ENCODE assay signal across 8 cellular contexts in the genomic region with DNA sequence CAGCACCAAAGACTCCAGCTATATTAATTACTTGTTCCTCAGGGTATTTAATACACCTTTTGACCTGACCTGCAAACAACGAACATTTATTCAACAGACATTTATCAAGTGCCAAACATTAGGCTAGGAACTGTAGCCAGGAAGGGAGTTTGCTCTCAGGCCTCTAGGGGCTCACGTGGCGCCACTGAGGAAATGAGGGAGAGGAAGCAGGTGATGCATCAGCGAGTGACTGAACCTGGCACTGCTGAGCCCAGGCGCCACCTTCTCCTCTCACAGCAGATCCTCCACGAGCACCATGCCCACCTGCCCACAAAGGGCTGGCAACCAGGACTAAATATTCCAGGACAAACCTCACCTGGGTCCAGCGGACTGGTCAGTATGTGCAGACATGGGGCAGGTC. TPM values are rescaled to one million over a fixed set of nuclear protein-coding genes. Genes with fewer than 3 reads are reported as not detected.
DNase-seq lines count a peak whose midpoint lies in the region; ATAC-seq and TF ChIP-seq lines count a peak whose summit lies in the region.

No MANE protein-coding gene starts in this region.

- TF ChIP-seq POLR2A in thyroid gland (IDR thresholded peaks at IDR 0.05): no peak

- intact Hi-C loops in thyroid gland (cut with DNase I) (no loop called here), head of caudate nucleus (cut with DNase I) (no loop called here), aorta (cut with DNase I) (loop anchor here in 1 of 2 donors (2.0 kb wide), 1 partner anchor 50 kb away; a partner anchor contains a TSS)

- ATAC-seq in GM21381 (IDR thresholded peaks at IDR 0.05; ENCODE audit: unreplicated experiment) (peak; percentile 62), foreskin keratinocyte (peak; percentile 87), aorta (ENCODE audit: low FRiP score) (no peak), HG03196 (IDR thresholded peaks at IDR 0.05; ENCODE audit: unreplicated experiment) (no peak)

- H3K4me1 ChIP-seq in foreskin keratinocyte (no peaks in the 10 kb centered on the region), thyroid gland (peaks cover 12 to 24% of the 10 kb centered on the region in 2 donors), aorta (ENCODE audit: control insufficient read depth in 1 of 2, insufficient read depth in 2 of 2, low read length in 2 of 2) (no peaks in the 10 kb centered on the region)

- H3K9me3 ChIP-seq in thyroid gland (no peaks in the 10 kb centered on the region), aorta (ENCODE audit: control insufficient read depth, low read length) (no peaks in the 10 kb centered on the region)

- H3K27ac ChIP-seq in foreskin keratinocyte (no peak overlapping the region), thyroid gland (no peak overlapping the region), aorta (ENCODE audit: low read depth in 1 of 2, low read length in 2 of 2) (no peak overlapping the region)

- WGBS in thyroid gland, 2 donors: 70 to 76% methylated on average over 5 to 7 of the region's 7 CpGs
- 77 to 78% methylated on average over 7 of the region's 7 CpGs for WGBS in aorta, 2 donors

- H3K27me3 ChIP-seq in foreskin keratinocyte (no peaks in the 10 kb centered on the region), thyroid gland (no peaks in the 10 kb centered on the region), aorta (ENCODE audit: control insufficient read depth in 1 of 2, insufficient read depth in 2 of 2, low read length in 1 of 2) (no peaks in the 10 kb centered on the region)

- H3K4me3 ChIP-seq in thyroid gland (replicated peaks in 1 of 3) (no peak overlapping the region), aorta (ENCODE audit: low read length in 2 of 2) (no peak overlapping the region)

- TF ChIP-seq CTCF in foreskin keratinocyte (conservative IDR thresholded peaks at IDR 0.05) (peak; percentile 53), thyroid gland (IDR thresholded peaks at IDR 0.05) (peak in 2 of 6 experiments; percentile 17 to 39)

- peak; percentile 8 for DNase-seq in COR-L47 (lab: John Stamatoyannopoulos, UW)
- DNase-seq in SHP77 (lab: John Stamatoyannopoulos, UW): peak; percentile 14 to 45
- DNase-seq in foreskin keratinocyte: no peak
- peak; percentile 31 to 42 for DNase-seq in thyroid gland
- no peak for DNase-seq in head of caudate nucleus
- no peak for DNase-seq in aorta

- H3K36me3 ChIP-seq in thyroid gland: peaks cover 0 to 12% of the 10 kb centered on the region in 2 donors
- no peaks in the 10 kb centered on the region for H3K36me3 ChIP-seq in aorta (ENCODE audit: control insufficient read depth in 1 of 2, insufficient read depth in 2 of 2, low read length in 1 of 2)

RNA-seq across cellular contexts. Expression of a gene that starts 50.2 kb away (rescaled TPM):
- total RNA-seq in foreskin keratinocyte: 54.1 and 58.8 TPM in 2 replicates
- 24.3 and 30.3 TPM in 2 replicates for polyA plus RNA-seq in foreskin keratinocyte
- total RNA-seq in thyroid gland: 100 to 1,000 TPM; 119 to 141 (median 130) TPM
- 10 to 100 TPM; 60.7 to 66.0 TPM for total RNA-seq in aorta
- polyA plus RNA-seq in aorta: 10 to 100 TPM; 41.0 to 53.0 TPM

RNA-seq across cellular contexts. Expression of a gene that starts 50.7 kb away (rescaled TPM):
- total RNA-seq in foreskin keratinocyte (41.3 and 47.5 TPM in 2 replicates), thyroid gland (10 to 100 TPM; 14.4 to 36.9 (median 24.4) TPM), aorta (10 to 100 TPM; 40.5 to 40.9 TPM)
- polyA plus RNA-seq in foreskin keratinocyte (24.8 and 27.6 TPM in 2 replicates), aorta (10 to 100 TPM; 11.2 to 12.5 TPM)

Comparison
In these comparisons a context has a peak if more than half of its experiments do, and no peak if none do; other contexts are left out.
1. DNase-seq: peak in COR-L47 (single experiment), SHP77 (2 of 2) and thyroid gland (2 of 2); none in foreskin keratinocyte (0 of 2), head of caudate nucleus (0 of 42) and aorta (0 of 2).
2. ATAC-seq: peak in GM21381 (single experiment) and foreskin keratinocyte (single experiment); none in aorta (single experiment) and HG03196 (single experiment).